Comparison of ENCODE assay signal across 8 cellular contexts in genomic region chr7:42931447-42931833, GRCh38. TPM values are rescaled to one million over a fixed set of nuclear protein-coding genes. Genes with fewer than 3 reads are reported as not detected.
DNase-seq lines count a peak whose midpoint lies in the region; ATAC-seq and TF ChIP-seq lines count a peak whose summit lies in the region.

No MANE protein-coding gene starts in this region.

- no peaks in the 10 kb centered on the region for H3K9me2 ChIP-seq in Karpas-422 (replicated peaks; ENCODE audit: insufficient read depth, low read length)

- TF ChIP-seq POLR2A in GM18505 (IDR thresholded peaks at IDR 0.05; ENCODE audit: borderline replicate concordance, extremely low read depth, insufficient read depth, insufficient read length), result no peak

- peaks cover 30 to 57% (median 46%) of the 10 kb centered on the region in 3 donors for H3K4me1 Mint-ChIP-seq in naive B cell

- H3K4me1 ChIP-seq in Karpas-422 (ENCODE audit: low read length), result peaks cover 58% of the 10 kb centered on the region

- H3K27me3 ChIP-seq in BJ (ENCODE audit: control insufficient read depth, insufficient read depth, low read length), result no peaks in the 10 kb centered on the region
- H3K27me3 ChIP-seq in Karpas-422 (ENCODE audit: low read length), result no peaks in the 10 kb centered on the region

- POLR2A ChIA-PET in BJ (lab: Charles Lee), result interaction anchor here (0.9 kb wide), 1 partner anchor 41 kb away, joined by 3 read pairs; no protein-coding TSS in a partner anchor

- no peak for TF ChIP-seq CTCF in BJ (IDR thresholded peaks at IDR 0.05; ENCODE audit: insufficient read depth, low read depth, low read length)

- H3K36me3 ChIP-seq in BJ (ENCODE audit: control insufficient read depth, insufficient read depth, low read length) (no peaks in the 10 kb centered on the region), Karpas-422 (ENCODE audit: insufficient read depth, low read length) (peaks cover 31% of the 10 kb centered on the region)

- DNase-seq in BJ (ENCODE audit: low read depth) (no peak), Karpas-422 (no peak), caudate nucleus (lab: John Stamatoyannopoulos, UW) (no peak), naive B cell (peak; percentile 20), DMS79 treated with DMSO at 0.1 percent for 48 hours (lab: John Stamatoyannopoulos, UW) (no peak), HPDE6-E6E7 (ENCODE audit: extremely low spot score) (no peak), GF-D8 (lab: John Stamatoyannopoulos, UW) (no peak)

- H3K4me3 Mint-ChIP-seq in naive B cell, result peak overlapping the region; percentile 95 to 100 (median 98)

- no peaks in the 10 kb centered on the region for H3K27me3 Mint-ChIP-seq in naive B cell

- peaks cover 96% of the 10 kb centered on the region for H3K79me2 ChIP-seq in Karpas-422 (ENCODE audit: low read length)

- H3K27ac Mint-ChIP-seq in naive B cell, result peak overlapping the region; percentile 91 to 99 (median 96)

- H3K9me3 Mint-ChIP-seq in naive B cell, result no peaks in the 10 kb centered on the region

- CTCF ChIA-PET in BJ (lab: Yijun Ruan, JAX), result interaction anchor here (0.7 to 4.3 kb wide), 8 partner anchors 10 to 991 kb away, joined by 3 to 19 read pairs (median 6); no protein-coding TSS in a partner anchor

- H4K20me1 ChIP-seq in Karpas-422 (ENCODE audit: insufficient read depth, low read depth, low read length), result peaks cover 7% of the 10 kb centered on the region; the same call in 1 of the 2 replicates

- ATAC-seq in naive B cell (ENCODE audit: low read depth in 2 of 2), result no peak
- ATAC-seq in GM18505 (IDR thresholded peaks at IDR 0.05; ENCODE audit: unreplicated experiment), result no peak

- H3K4me2 ChIP-seq in Karpas-422 (ENCODE audit: low read depth, low read length, poor library complexity, severe bottlenecking), result peak overlapping the region; percentile 87

- H3K9me3 ChIP-seq in Karpas-422 (ENCODE audit: low read length), result no peaks in the 10 kb centered on the region

- H3K36me3 Mint-ChIP-seq in naive B cell, result peaks cover 0 to 7% of the 10 kb centered on the region in 2 donors

- peak overlapping the region; percentile 38; the same call in 1 of the 2 replicates for H3K27ac ChIP-seq in Karpas-422 (ENCODE audit: low read length)
- H3K27ac ChIP-seq in caudate nucleus (ENCODE audit: low read depth, low read length), result peak overlapping the region; percentile 71

- H3K9ac ChIP-seq in Karpas-422 (ENCODE audit: low read length), result peak overlapping the region; percentile 85

- H3K4me3 ChIP-seq in BJ (ENCODE audit: low read depth, low read length) (peak overlapping the region; percentile 89), Karpas-422 (ENCODE audit: low read length) (peak overlapping the region; percentile 89)

- H2AFZ ChIP-seq in Karpas-422 (ENCODE audit: low read length), result 0 out of 2 replicates have a peak overlapping the region, but pooled peaks have one; percentile 49

RNA-seq across cellular contexts. Expression of gene PSMA2, which starts 0.5 kb away (rescaled TPM):
- 50.8 and 101 TPM in 2 replicates for polyA plus RNA-seq in BJ (2011; rRNA removed)
- polyA minus RNA-seq in BJ (2011; rRNA and poly(A)+ RNA removed), result 6.4 and 7.0 TPM in 2 replicates
- total RNA-seq in Karpas-422 (2014; rRNA removed; shearing (Covaris generic); ENCODE audit: low replicate concordance), result 13.2 and 97.1 TPM in 2 replicates
- polyA plus RNA-seq in naive B cell (ENCODE audit: low read depth in 6 of 6), result 100 to 1,000 TPM; 214 to 299 (median 259) TPM

RNA-seq across cellular contexts. Expression of gene MRPL32, which starts 0.7 kb away (rescaled TPM):
- polyA plus RNA-seq in BJ (2011; rRNA removed) (35.6 and 44.5 TPM in 2 replicates), naive B cell (ENCODE audit: low read depth in 6 of 6) (10 to 100 TPM; 19.8 to 55.5 (median 45.4) TPM)
- 4.4 and 5.9 TPM in 2 replicates for polyA minus RNA-seq in BJ (2011; rRNA and poly(A)+ RNA removed)
- total RNA-seq in Karpas-422 (2014; rRNA removed; shearing (Covaris generic); ENCODE audit: low replicate concordance), result 41.6 and 67.6 TPM in 2 replicates

RNA-seq across cellular contexts. Expression of gene C7orf25, which starts 19.6 kb away (rescaled TPM):
- polyA plus RNA-seq in BJ (2011; rRNA removed) (4.2 and 4.8 TPM in 2 replicates), naive B cell (ENCODE audit: low read depth in 6 of 6) (1 to 10 TPM in 5 of 6 donors, under 1 TPM in 1; 0.69 to 6.9 (median 2.8) TPM)
- polyA minus RNA-seq in BJ (2011; rRNA and poly(A)+ RNA removed), result 1.6 and 2.7 TPM in 2 replicates
- total RNA-seq in Karpas-422 (2014; rRNA removed; shearing (Covaris generic); ENCODE audit: low replicate concordance), result 1.1 and 1.8 TPM in 2 replicates
